8 cellular contexts compared by ENCODE assay signal in genomic region chr22:43110927-43111623, GRCh38. TPM values are rescaled to one million over a fixed set of nuclear protein-coding genes. Genes with fewer than 3 reads are reported as not detected.
DNase-seq lines count a peak whose midpoint lies in the region; ATAC-seq and TF ChIP-seq lines count a peak whose summit lies in the region.

No MANE protein-coding gene starts in this region.

- H3K27me3 Mint-ChIP-seq in activated T-cell treated with anti-CD3 and anti-CD28 coated beads, Interleukin-2, amount 50 U/mL, for 4 hours (ENCODE audit: low read depth): no peaks in the 10 kb centered on the region
- H3K27me3 Mint-ChIP-seq in glutamatergic neuron (ENCODE audit: unreplicated experiment): peaks cover 15% of the 10 kb centered on the region

- peak overlapping the region; percentile 76 for H3K4me3 ChIP-seq in rectal smooth muscle tissue (ENCODE audit: low read length)

- TF ChIP-seq CTCF in GM13977 (IDR thresholded peaks at IDR 0.05; ENCODE audit: extremely low read depth, insufficient read depth, missing control alignments) (peak; percentile 19), glutamatergic neuron (IDR thresholded peaks at IDR 0.05; ENCODE audit: partially characterized antibody, unreplicated experiment) (no peak)

- H3K27me3 ChIP-seq in rectal smooth muscle tissue (ENCODE audit: control insufficient read depth, insufficient read depth, low read length): peaks cover 5% of the 10 kb centered on the region

- H3K9me3 Mint-ChIP-seq in activated T-cell treated with anti-CD3 and anti-CD28 coated beads, Interleukin-2, amount 50 U/mL, for 4 hours: no peaks in the 10 kb centered on the region
- peaks cover 12% of the 10 kb centered on the region for H3K9me3 Mint-ChIP-seq in glutamatergic neuron (ENCODE audit: unreplicated experiment)

- H3K4me1 ChIP-seq in rectal smooth muscle tissue (ENCODE audit: control insufficient read depth, insufficient read depth, low read length): no peaks in the 10 kb centered on the region

- peaks cover 7% of the 10 kb centered on the region for H3K4me1 Mint-ChIP-seq in activated T-cell treated with anti-CD3 and anti-CD28 coated beads, Interleukin-2, amount 50 U/mL, for 4 hours (ENCODE audit: low read depth)
- H3K4me1 Mint-ChIP-seq in glutamatergic neuron (ENCODE audit: low read depth, unreplicated experiment): peaks cover 16% of the 10 kb centered on the region

- peak overlapping the region; percentile 53 for H3K9ac ChIP-seq in rectal smooth muscle tissue (ENCODE audit: low read length)

- peak; percentile 79 to 81 for ATAC-seq in activated T-cell treated with anti-CD3 and anti-CD28 coated beads, Interleukin-2, amount 50 U/mL, for 4 hours
- ATAC-seq in GM21528 (IDR thresholded peaks at IDR 0.05; ENCODE audit: low FRiP score, unreplicated experiment): no peak
- no peak for ATAC-seq in GM18502 (IDR thresholded peaks at IDR 0.05; ENCODE audit: poor library complexity, unreplicated experiment)

- H3K27ac ChIP-seq in rectal smooth muscle tissue (ENCODE audit: low read depth, low read length): no peak overlapping the region

- in situ Hi-C loops in GM13977 (cut with MboI; ENCODE audit: low pct_unique_long_range_greater_than_20kb, low sequenced_read_pairs, unreplicated experiment): no loop called here
- in situ Hi-C loops in G401 (cut with HindIII; ENCODE audit: low sequenced_read_pairs): no loop called here

- no peak for DNase-seq in GM13977 (ENCODE audit: low spot score)
- DNase-seq in NAMALWA (ENCODE audit: low spot score): peak; percentile 80
- peak; percentile 50 for DNase-seq in activated T-cell treated with anti-CD3 and anti-CD28 coated beads, Interleukin-2, amount 50 U/mL, for 4 hours
- DNase-seq in glutamatergic neuron: no peak
- no peak for DNase-seq in G401 (ENCODE audit: low spot score)

- peak overlapping the region; percentile 68 for H3K4me3 Mint-ChIP-seq in activated T-cell treated with anti-CD3 and anti-CD28 coated beads, Interleukin-2, amount 50 U/mL, for 4 hours
- H3K4me3 Mint-ChIP-seq in glutamatergic neuron (ENCODE audit: unreplicated experiment): peak overlapping the region; percentile 85

- peak overlapping the region; percentile 38 for H3K27ac Mint-ChIP-seq in glutamatergic neuron (ENCODE audit: unreplicated experiment)

- H3K36me3 Mint-ChIP-seq in activated T-cell treated with anti-CD3 and anti-CD28 coated beads, Interleukin-2, amount 50 U/mL, for 4 hours (ENCODE audit: insufficient read depth): no peaks in the 10 kb centered on the region
- no peaks in the 10 kb centered on the region for H3K36me3 Mint-ChIP-seq in glutamatergic neuron (ENCODE audit: unreplicated experiment)

- no peaks in the 10 kb centered on the region for H3K36me3 ChIP-seq in rectal smooth muscle tissue (ENCODE audit: control insufficient read depth, insufficient read depth, low read length)

RNA-seq across cellular contexts. Expression of gene BIK, which starts 0.5 kb away (rescaled TPM):
- total RNA-seq in activated T-cell treated with anti-CD3 and anti-CD28 coated beads, Interleukin-2, amount 50 U/mL, for 4 hours: 1 to 10 TPM; 7.8 to 10.0 (median 9.9) TPM
- total RNA-seq in glutamatergic neuron (ENCODE audit: unreplicated experiment): 17.3 TPM
- 4.6 and 6.9 TPM in 2 replicates for total RNA-seq in G401 (2014; rRNA removed; shearing (Covaris generic))

RNA-seq across cellular contexts. Expression of gene TTLL1, which starts 21.9 kb away (rescaled TPM):
- 1 to 10 TPM; 1.2 to 1.5 (median 1.3) TPM for total RNA-seq in activated T-cell treated with anti-CD3 and anti-CD28 coated beads, Interleukin-2, amount 50 U/mL, for 4 hours
- total RNA-seq in glutamatergic neuron (ENCODE audit: unreplicated experiment): 22.0 TPM
- total RNA-seq in G401 (2014; rRNA removed; shearing (Covaris generic)): 7.1 and 10.3 TPM in 2 replicates

RNA-seq across cellular contexts. Expression of gene MCAT, which starts 32.1 kb away (rescaled TPM):
- total RNA-seq in activated T-cell treated with anti-CD3 and anti-CD28 coated beads, Interleukin-2, amount 50 U/mL, for 4 hours: 10 to 100 TPM; 33.5 to 39.0 (median 36.1) TPM
- 12.7 TPM for total RNA-seq in glutamatergic neuron (ENCODE audit: unreplicated experiment)
- 23.4 and 35.6 TPM in 2 replicates for total RNA-seq in G401 (2014; rRNA removed; shearing (Covaris generic))

RNA-seq across cellular contexts. Expression of gene TSPO, which starts 40.3 kb away (rescaled TPM):
- 10 to 100 TPM; 60.6 to 79.8 (median 63.5) TPM for total RNA-seq in activated T-cell treated with anti-CD3 and anti-CD28 coated beads, Interleukin-2, amount 50 U/mL, for 4 hours
- total RNA-seq in glutamatergic neuron (ENCODE audit: unreplicated experiment): 4.0 TPM
- total RNA-seq in G401 (2014; rRNA removed; shearing (Covaris generic)): 23.9 and 32.7 TPM in 2 replicates

Comparison
In these comparisons a context has a peak if more than half of its experiments do, and no peak if none do; other contexts are left out.
1. DNase-seq: peak in NAMALWA (single experiment) and activated T-cell treated with anti-CD3 and anti-CD28 coated beads, Interleukin-2, amount 50 U/mL, for 4 hours (single experiment); none in GM13977 (single experiment), glutamatergic neuron (single experiment) and G401 (single experiment).
2. ATAC-seq: peak in activated T-cell treated with anti-CD3 and anti-CD28 coated beads, Interleukin-2, amount 50 U/mL, for 4 hours (2 of 2); none in GM21528 (single experiment) and GM18502 (single experiment).